23 cellular contexts compared by ENCODE assay signal in the genomic region with DNA sequence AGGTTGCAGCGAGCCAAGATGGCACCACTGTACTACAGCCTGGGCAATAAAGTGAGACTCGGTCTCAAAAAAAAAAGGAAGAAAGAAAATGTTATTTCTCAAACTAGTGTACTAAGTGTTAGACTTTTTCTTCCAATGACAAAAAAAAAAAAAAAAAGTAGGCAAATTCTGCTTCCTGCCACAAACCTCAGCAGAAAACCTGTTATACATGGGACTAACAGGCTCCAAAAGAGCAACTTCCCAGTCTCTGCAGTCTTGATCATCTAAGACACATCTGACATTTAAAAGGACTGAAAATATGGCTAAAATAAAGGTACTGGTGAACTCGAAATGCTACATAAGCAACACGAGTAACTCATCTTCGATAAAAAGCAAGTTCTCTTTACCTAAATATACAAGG. TPM values are rescaled to one million over a fixed set of nuclear protein-coding genes. Genes with fewer than 3 reads are reported as not detected.
DNase-seq lines count a peak whose midpoint lies in the region; ATAC-seq and TF ChIP-seq lines count a peak whose summit lies in the region.
"Had no signal": no experiment of that assay in that cellular context is flagged by ENCODE, and none has a peak within 500 bp of the region (broad histone marks: within the 10 kb centered on the region; RNA-seq: fewer than 3 reads in every experiment).

No MANE protein-coding gene starts in this region.

- H3K27ac Mint-ChIP-seq in dendritic cell treated with granulocyte-macrophage colony-stimulating factor and Interleukin-4, amounts not matched to agents 40 ng/mL and 50 ng/mL, for 4 days: peak overlapping the region; percentile 50
- peak overlapping the region in 4 of 6 donors; percentile 10 to 66 (median 32) for H3K27ac Mint-ChIP-seq in naive B cell
- H3K27ac Mint-ChIP-seq: activated naive CD4-positive, alpha-beta T cell treated with anti-CD3 and anti-CD28 coated beads, Interleukin-2, amount 50 U/mL, for 24 hours; activated T-helper 2 cell treated with anti-CD3 and anti-CD28 coated beads, Interferon-gamma antibody, Interleukin-2, Interleukin-4, amounts not matched to agents 10 μg/mL and 5 μg/mL and 100 μg/mL, durations not matched to agents 14 hours and 24 hours and 36 hours had no signal

- TF ChIP-seq CTCF in PC-3 (conservative IDR thresholded peaks at IDR 0.05; ENCODE audit: low read depth, low read length): no peak

- DNase-seq in PC-3 (no peak), naive B cell (no peak)
- DNase-seq in central memory CD4-positive, alpha-beta T cell: no peak
- DNase-seq in activated T-cell treated with anti-CD3 and anti-CD28 coated beads, Interleukin-2, amount 50 U/mL, for 4 hours: no peak
- DNase-seq: activated CD4-positive, alpha-beta T cell treated with anti-CD3 and anti-CD28 coated beads, Interleukin-2, amount 50 U/mL, for 48 hours; activated CD4-positive, CD25-positive, alpha-beta regulatory T cell; DND-41; GOT3; islet precursor cell; NCI-H1105; NCI-H1930; NCI-H524 treated with DMSO at 0.1 percent for 48 hours; right cardiac atrium; SHP77 treated with DMSO at 0.1 percent for 48 hours; stimulated activated naive CD4-positive, alpha-beta T cell treated with Interleukin-2 at 50 U/mL for 16 hours; T-helper 1 cell had no signal

- H2AFZ ChIP-seq in PC-3 (ENCODE audit: low read length): no peak overlapping the region

- H3K9me3 ChIP-seq in BLaER1 (no peaks in the 10 kb centered on the region; the same call in 1 of the 2 replicates), PC-3 (ENCODE audit: low read length) (no peaks in the 10 kb centered on the region)

- BruUV-seq in PC-3 (replicated peaks; lab: Mats Ljungman, UMichigan): no TSS peak

- no peaks in the 10 kb centered on the region for H3K9me2 ChIP-seq in PC-3 (replicated peaks; ENCODE audit: low read length)

- intact Hi-C loops in PC-3 (cut with micrococcal nuclease): loop anchor here (1.0 kb wide), 1 partner anchor 13 kb away; no protein-coding TSS in a partner anchor
- intact Hi-C loops in dendritic cell treated with granulocyte-macrophage colony-stimulating factor and Interleukin-4, amounts not matched to agents 40 ng/mL and 50 ng/mL, for 4 days (cut with micrococcal nuclease): no loop called here

- POLR2A ChIA-PET in PC-3 (lab: Charles Lee; ENCODE audit: unreplicated experiment): no interaction called here

- ATAC-seq in PC-3 (no peak), naive B cell (ENCODE audit: low read depth in 2 of 2) (peak; percentile 43 to 49), GM21786 (IDR thresholded peaks at IDR 0.05; ENCODE audit: unreplicated experiment) (no peak), GM18858 (IDR thresholded peaks at IDR 0.05; ENCODE audit: unreplicated experiment) (no peak)
- ATAC-seq in activated T-cell treated with anti-CD3 and anti-CD28 coated beads, Interleukin-2, amount 50 U/mL, for 4 hours: no peak
- ATAC-seq: right cardiac atrium had no signal

- H4K20me1 ChIP-seq in BLaER1 (no peaks in the 10 kb centered on the region), PC-3 (ENCODE audit: low read length) (no peaks in the 10 kb centered on the region)

- no peak overlapping the region for H3K27ac ChIP-seq in BLaER1
- peak overlapping the region; percentile 56 for H3K27ac ChIP-seq in PC-3 (ENCODE audit: low read length)

- H3K4me3 ChIP-seq in BLaER1 (no peak overlapping the region), PC-3 (ENCODE audit: low read length) (no peak overlapping the region)

- H3K4me3 Mint-ChIP-seq in dendritic cell treated with granulocyte-macrophage colony-stimulating factor and Interleukin-4, amounts not matched to agents 40 ng/mL and 50 ng/mL, for 4 days: no peak overlapping the region
- no peak overlapping the region for H3K4me3 Mint-ChIP-seq in naive B cell
- no peak overlapping the region for H3K4me3 Mint-ChIP-seq in activated T-cell treated with anti-CD3 and anti-CD28 coated beads, Interleukin-2, amount 50 U/mL, for 4 hours
- H3K4me3 Mint-ChIP-seq: activated naive CD4-positive, alpha-beta T cell treated with anti-CD3 and anti-CD28 coated beads, Interleukin-2, amount 50 U/mL, for 24 hours had no signal

- no peaks in the 10 kb centered on the region for H3K36me3 Mint-ChIP-seq in dendritic cell treated with granulocyte-macrophage colony-stimulating factor and Interleukin-4, amounts not matched to agents 40 ng/mL and 50 ng/mL, for 4 days (ENCODE audit: low read depth)
- H3K36me3 Mint-ChIP-seq in naive B cell: no peaks in the 10 kb centered on the region
- no peaks in the 10 kb centered on the region for H3K36me3 Mint-ChIP-seq in activated T-cell treated with anti-CD3 and anti-CD28 coated beads, Interleukin-2, amount 50 U/mL, for 4 hours (ENCODE audit: insufficient read depth)
- H3K36me3 Mint-ChIP-seq: activated naive CD4-positive, alpha-beta T cell treated with anti-CD3 and anti-CD28 coated beads, Interleukin-2, amount 50 U/mL, for 24 hours had no signal

- H3K4me2 ChIP-seq in BLaER1: peak overlapping the region; percentile 40
- peak overlapping the region; percentile 26 for H3K4me2 ChIP-seq in PC-3 (ENCODE audit: low read length)

- H3K36me3 ChIP-seq in BLaER1: no peaks in the 10 kb centered on the region
- no peaks in the 10 kb centered on the region for H3K36me3 ChIP-seq in PC-3 (ENCODE audit: low read depth, low read length)

- H3K9me3 Mint-ChIP-seq in dendritic cell treated with granulocyte-macrophage colony-stimulating factor and Interleukin-4, amounts not matched to agents 40 ng/mL and 50 ng/mL, for 4 days: no peaks in the 10 kb centered on the region
- peaks cover 0 to 3% (median 0%) of the 10 kb centered on the region in 7 donors for H3K9me3 Mint-ChIP-seq in naive B cell
- no peaks in the 10 kb centered on the region for H3K9me3 Mint-ChIP-seq in activated T-cell treated with anti-CD3 and anti-CD28 coated beads, Interleukin-2, amount 50 U/mL, for 4 hours
- H3K9me3 Mint-ChIP-seq: activated naive CD4-positive, alpha-beta T cell treated with anti-CD3 and anti-CD28 coated beads, Interleukin-2, amount 50 U/mL, for 24 hours; activated T-helper 2 cell treated with anti-CD3 and anti-CD28 coated beads, Interferon-gamma antibody, Interleukin-2, Interleukin-4, amounts not matched to agents 10 μg/mL and 5 μg/mL and 100 μg/mL, durations not matched to agents 14 hours and 24 hours and 36 hours had no signal

- peaks cover 3% of the 10 kb centered on the region for H3K27me3 Mint-ChIP-seq in dendritic cell treated with granulocyte-macrophage colony-stimulating factor and Interleukin-4, amounts not matched to agents 40 ng/mL and 50 ng/mL, for 4 days
- H3K27me3 Mint-ChIP-seq in naive B cell: no peaks in the 10 kb centered on the region
- peaks cover 1% of the 10 kb centered on the region for H3K27me3 Mint-ChIP-seq in activated T-cell treated with anti-CD3 and anti-CD28 coated beads, Interleukin-2, amount 50 U/mL, for 4 hours (ENCODE audit: low read depth)
- H3K27me3 Mint-ChIP-seq: activated naive CD4-positive, alpha-beta T cell treated with anti-CD3 and anti-CD28 coated beads, Interleukin-2, amount 50 U/mL, for 24 hours had no signal

- H3K4me1 ChIP-seq in BLaER1 (peaks cover 17% of the 10 kb centered on the region; the same call in 1 of the 2 replicates), PC-3 (ENCODE audit: insufficient read depth, low read length) (peaks cover 57% of the 10 kb centered on the region)

- peaks cover 7% of the 10 kb centered on the region for H3K4me1 Mint-ChIP-seq in dendritic cell treated with granulocyte-macrophage colony-stimulating factor and Interleukin-4, amounts not matched to agents 40 ng/mL and 50 ng/mL, for 4 days (ENCODE audit: low read depth)
- H3K4me1 Mint-ChIP-seq in naive B cell: peaks cover 0 to 15% (median 13%) of the 10 kb centered on the region in 3 donors
- H3K4me1 Mint-ChIP-seq in activated T-cell treated with anti-CD3 and anti-CD28 coated beads, Interleukin-2, amount 50 U/mL, for 4 hours (ENCODE audit: low read depth): peaks cover 11% of the 10 kb centered on the region

- H3K79me2 ChIP-seq in PC-3 (ENCODE audit: low read length): no peaks in the 10 kb centered on the region

- H3K27me3 ChIP-seq in BLaER1: no peaks in the 10 kb centered on the region
- H3K27me3 ChIP-seq in PC-3 (ENCODE audit: low read length): no peaks in the 10 kb centered on the region

- H3K9ac ChIP-seq in BLaER1: no peak overlapping the region
- H3K9ac ChIP-seq in PC-3 (ENCODE audit: low read length): no peak overlapping the region

- CTCF ChIA-PET in PC-3 (lab: Charles Lee): no interaction called here

- no peaks in the 10 kb centered on the region for H3F3A ChIP-seq in PC-3 (ENCODE audit: low read length, unreplicated experiment)

RNA-seq across cellular contexts. Expression of gene HSF2BP, which starts 59.6 kb away (rescaled TPM):
- total RNA-seq in PC-3 (2014; rRNA removed): 1.2 and 2.4 TPM in 2 replicates
- polyA plus RNA-seq in naive B cell (ENCODE audit: low read depth in 6 of 6): 1 to 10 TPM in 1 of 6 donors, under 1 TPM in 3, not detected in 2; 0.13 to 1.2 (median 0.49) TPM
- 1 to 10 TPM; 1.7 to 2.1 (median 1.9) TPM for total RNA-seq in activated T-cell treated with anti-CD3 and anti-CD28 coated beads, Interleukin-2, amount 50 U/mL, for 4 hours
- total RNA-seq: cardiac septum had no signal

RNA-seq across cellular contexts. Expression of gene RRP1B, which starts 59.6 kb away (rescaled TPM):
- 44.2 and 53.0 TPM in 2 replicates for total RNA-seq in PC-3 (2014; rRNA removed)
- 10 to 100 TPM in 5 of 6 donors, 1 to 10 TPM in 1; 9.2 to 30.3 (median 21.1) TPM for polyA plus RNA-seq in naive B cell (ENCODE audit: low read depth in 6 of 6)
- 100 to 1,000 TPM; 106 to 132 (median 115) TPM for total RNA-seq in activated T-cell treated with anti-CD3 and anti-CD28 coated beads, Interleukin-2, amount 50 U/mL, for 4 hours

Comparison
In these comparisons a context has a peak if more than half of its experiments do, and no peak if none do; other contexts are left out.
1. ATAC-seq: peak in naive B cell (2 of 2); none in PC-3 (single experiment), GM21786 (single experiment), GM18858 (single experiment) and activated T-cell treated with anti-CD3 and anti-CD28 coated beads, Interleukin-2, amount 50 U/mL, for 4 hours (0 of 2).